ENCODE assay signal across 1 cellular context in the genomic region with DNA sequence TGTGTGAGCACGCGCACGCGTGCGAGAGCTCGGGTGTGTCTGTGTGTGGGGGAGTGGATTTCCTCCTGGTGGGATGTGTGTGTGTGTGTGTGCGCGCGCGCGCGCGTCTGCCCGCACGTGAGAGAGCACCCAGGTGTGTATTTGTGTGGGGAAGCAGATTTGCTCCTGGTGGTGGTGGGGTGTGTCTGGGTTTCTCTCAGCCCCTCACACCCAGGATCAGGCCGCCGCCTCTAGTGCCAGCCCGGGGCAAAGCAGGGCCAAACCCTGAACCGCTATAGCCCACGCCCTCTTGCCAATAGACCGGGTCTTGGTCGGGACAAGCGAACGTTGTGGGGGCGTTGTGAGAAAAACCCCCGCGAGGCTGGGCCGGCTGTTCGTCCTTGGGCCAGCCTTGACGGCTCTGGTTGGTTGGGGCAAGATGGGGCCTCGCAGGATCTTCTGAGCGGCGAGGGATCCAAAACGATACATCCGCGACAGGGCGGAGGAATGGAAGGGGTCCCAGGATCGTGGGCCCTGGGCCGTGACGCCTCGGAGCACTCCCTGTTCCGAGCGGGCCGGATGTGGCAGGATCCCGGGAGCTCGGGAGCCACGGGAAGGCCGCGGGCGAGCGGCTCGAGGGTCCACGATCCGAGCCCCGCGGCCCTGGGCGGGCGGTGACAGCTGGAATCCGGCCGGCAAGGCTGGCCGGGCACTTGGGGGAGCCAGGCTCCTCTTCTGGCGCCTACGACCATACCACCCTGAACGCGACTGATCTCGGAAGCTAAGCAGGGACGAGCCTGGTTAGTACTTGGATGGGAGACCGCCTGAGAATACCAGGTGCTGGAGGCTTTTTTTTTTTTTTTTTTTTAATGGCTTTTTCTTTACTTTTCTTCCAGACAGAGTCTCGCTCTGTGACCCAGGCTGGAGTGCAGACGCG.
TF ChIP-seq lines count a peak whose summit lies in the region.

No MANE protein-coding gene starts in this region.

TF ChIP-seq in GM23338, 12 proteins besides CTCF, POLR2A, EP300 and RAD21 (continued from another document):
- TF ChIP-seq, protein P1, sequence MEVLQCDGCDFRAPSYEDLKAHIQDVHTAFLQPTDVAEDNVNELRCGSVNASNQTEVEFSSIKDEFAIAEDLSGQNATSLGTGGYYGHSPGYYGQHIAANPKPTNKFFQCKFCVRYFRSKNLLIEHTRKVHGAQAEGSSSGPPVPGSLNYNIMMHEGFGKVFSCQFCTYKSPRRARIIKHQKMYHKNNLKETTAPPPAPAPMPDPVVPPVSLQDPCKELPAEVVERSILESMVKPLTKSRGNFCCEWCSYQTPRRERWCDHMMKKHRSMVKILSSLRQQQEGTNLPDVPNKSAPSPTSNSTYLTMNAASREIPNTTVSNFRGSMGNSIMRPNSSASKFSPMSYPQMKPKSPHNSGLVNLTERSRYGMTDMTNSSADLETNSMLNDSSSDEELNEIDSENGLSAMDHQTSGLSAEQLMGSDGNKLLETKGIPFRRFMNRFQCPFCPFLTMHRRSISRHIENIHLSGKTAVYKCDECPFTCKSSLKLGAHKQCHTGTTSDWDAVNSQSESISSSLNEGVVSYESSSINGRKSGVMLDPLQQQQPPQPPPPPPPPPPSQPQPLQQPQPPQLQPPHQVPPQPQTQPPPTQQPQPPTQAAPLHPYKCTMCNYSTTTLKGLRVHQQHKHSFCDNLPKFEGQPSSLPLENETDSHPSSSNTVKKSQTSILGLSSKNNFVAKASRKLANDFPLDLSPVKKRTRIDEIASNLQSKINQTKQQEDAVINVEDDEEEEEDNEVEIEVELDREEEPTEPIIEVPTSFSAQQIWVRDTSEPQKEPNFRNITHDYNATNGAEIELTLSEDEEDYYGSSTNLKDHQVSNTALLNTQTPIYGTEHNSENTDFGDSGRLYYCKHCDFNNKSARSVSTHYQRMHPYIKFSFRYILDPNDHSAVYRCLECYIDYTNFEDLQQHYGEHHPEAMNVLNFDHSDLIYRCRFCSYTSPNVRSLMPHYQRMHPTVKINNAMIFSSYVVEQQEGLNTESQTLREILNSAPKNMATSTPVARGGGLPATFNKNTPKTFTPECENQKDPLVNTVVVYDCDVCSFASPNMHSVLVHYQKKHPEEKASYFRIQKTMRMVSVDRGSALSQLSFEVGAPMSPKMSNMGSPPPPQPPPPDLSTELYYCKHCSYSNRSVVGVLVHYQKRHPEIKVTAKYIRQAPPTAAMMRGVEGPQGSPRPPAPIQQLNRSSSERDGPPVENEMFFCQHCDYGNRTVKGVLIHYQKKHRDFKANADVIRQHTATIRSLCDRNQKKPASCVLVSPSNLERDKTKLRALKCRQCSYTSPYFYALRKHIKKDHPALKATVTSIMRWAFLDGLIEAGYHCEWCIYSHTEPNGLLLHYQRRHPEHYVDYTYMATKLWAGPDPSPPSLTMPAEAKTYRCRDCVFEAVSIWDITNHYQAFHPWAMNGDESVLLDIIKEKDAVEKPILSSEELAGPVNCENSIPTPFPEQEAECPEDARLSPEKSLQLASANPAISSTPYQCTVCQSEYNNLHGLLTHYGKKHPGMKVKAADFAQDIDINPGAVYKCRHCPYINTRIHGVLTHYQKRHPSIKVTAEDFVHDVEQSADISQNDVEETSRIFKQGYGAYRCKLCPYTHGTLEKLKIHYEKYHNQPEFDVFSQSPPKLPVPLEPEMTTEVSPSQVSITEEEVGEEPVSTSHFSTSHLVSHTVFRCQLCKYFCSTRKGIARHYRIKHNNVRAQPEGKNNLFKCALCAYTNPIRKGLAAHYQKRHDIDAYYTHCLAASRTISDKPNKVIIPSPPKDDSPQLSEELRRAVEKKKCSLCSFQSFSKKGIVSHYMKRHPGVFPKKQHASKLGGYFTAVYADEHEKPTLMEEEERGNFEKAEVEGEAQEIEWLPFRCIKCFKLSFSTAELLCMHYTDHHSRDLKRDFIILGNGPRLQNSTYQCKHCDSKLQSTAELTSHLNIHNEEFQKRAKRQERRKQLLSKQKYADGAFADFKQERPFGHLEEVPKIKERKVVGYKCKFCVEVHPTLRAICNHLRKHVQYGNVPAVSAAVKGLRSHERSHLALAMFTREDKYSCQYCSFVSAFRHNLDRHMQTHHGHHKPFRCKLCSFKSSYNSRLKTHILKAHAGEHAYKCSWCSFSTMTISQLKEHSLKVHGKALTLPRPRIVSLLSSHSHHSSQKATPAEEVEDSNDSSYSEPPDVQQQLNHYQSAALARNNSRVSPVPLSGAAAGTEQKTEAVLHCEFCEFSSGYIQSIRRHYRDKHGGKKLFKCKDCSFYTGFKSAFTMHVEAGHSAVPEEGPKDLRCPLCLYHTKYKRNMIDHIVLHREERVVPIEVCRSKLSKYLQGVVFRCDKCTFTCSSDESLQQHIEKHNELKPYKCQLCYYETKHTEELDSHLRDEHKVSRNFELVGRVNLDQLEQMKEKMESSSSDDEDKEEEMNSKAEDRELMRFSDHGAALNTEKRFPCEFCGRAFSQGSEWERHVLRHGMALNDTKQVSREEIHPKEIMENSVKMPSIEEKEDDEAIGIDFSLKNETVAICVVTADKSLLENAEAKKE (CRISPR knock-in tag; IDR thresholded peaks at IDR 0.05) = no peak
- no peak for TF ChIP-seq ZNF114 (CRISPR knock-in tag; IDR thresholded peaks at IDR 0.05)
- TF ChIP-seq REST (IDR thresholded peaks at IDR 0.05; ENCODE audit: unreplicated experiment) = no peak
